Comparison of ENCODE assay signal across 8 cellular contexts in genomic region chr21:37369307-37369854, GRCh38. TPM values are rescaled to one million over a fixed set of nuclear protein-coding genes. Genes with fewer than 3 reads are reported as not detected.
A peak's percentile ranks its signal among the peaks of the same experiment; 100 is the strongest.
DNase-seq lines count a peak whose midpoint lies in the region; ATAC-seq, FAIRE-seq and TF ChIP-seq lines count a peak whose summit lies in the region.

No MANE protein-coding gene starts in this region.

- H2AFZ ChIP-seq in HepG2 (ENCODE audit: low read length), result no peak overlapping the region
- H2AFZ ChIP-seq in GM12878 (ENCODE audit: control insufficient read depth, low read depth, low read length), result no peak overlapping the region

- ATAC-seq in HepG2 (no peak), right lobe of liver (no peak), GM12878 (no peak), aorta (ENCODE audit: low FRiP score) (no peak)

- in situ Hi-C loops in HepG2 (cut with HindIII; ENCODE audit: extremely low pct_ligation_motif_present, low pct_unique_long_range_greater_than_20kb), result loop anchor here (5.0 kb wide), 1 partner anchor 102 kb away; the partner anchor contains the start of gene VPS26C
- in situ Hi-C loops in GM12878 (cut with MboI), result no loop called here

- CTCF ChIA-PET in HepG2 (lab: Yijun Ruan, JAX; ENCODE audit: low intra/inter-chr PET ratio, low total read pairs) (no interaction called here), GM12878 (lab: Yijun Ruan, JAX) (interaction anchor here (0.7 to 1.9 kb wide), 9 partner anchors 11 to 203 kb away, joined by 3 to 7 read pairs (median 4); no protein-coding TSS in a partner anchor)

- RAD21 ChIA-PET in GM12878 (lab: Charles Lee; ENCODE audit: unreplicated experiment), result interaction anchor here (0.9 to 3.3 kb wide), 7 partner anchors 14 to 194 kb away, joined by 3 to 17 read pairs (median 7); partner anchors contain the start of gene VPS26C

- H3K4me2 ChIP-seq in HepG2 (ENCODE audit: low read depth, low read length) (peak overlapping the region; percentile 93), GM12878 (ENCODE audit: control insufficient read depth, insufficient read depth) (peak overlapping the region; percentile 92)

- TF ChIP-seq RAD21 in HepG2 (CRISPR knock-in tag; IDR thresholded peaks at IDR 0.05) (no peak), GM12878 (IDR thresholded peaks at IDR 0.05; ENCODE audit: insufficient read depth, low read depth, low read length) (no peak)

- WGBS in HepG2 (ENCODE audit: low lambda C conversion rate), result 37% methylated on average over 3 of the region's 3 CpGs
- WGBS in right lobe of liver (ENCODE audit: insufficient coverage, low coverage, low lambda C conversion rate, missing lambda C conversion rate), result 16% methylated on average over 3 of the region's 3 CpGs
- 17% methylated on average over 3 of the region's 3 CpGs for WGBS in GM12878 (ENCODE audit: insufficient coverage, insufficient replicate concordance, low lambda C conversion rate, missing lambda C conversion rate)
- 60 to 100% methylated on average over 1 of the region's 3 CpGs for WGBS in mesodermal cell (ENCODE audit: insufficient coverage in 2 of 2), 2 experiments
- 33 to 41% methylated on average over 3 of the region's 3 CpGs for WGBS in aorta, 2 donors

- H3K36me3 ChIP-seq in HepG2 (replicated peaks in 1 of 2; ENCODE audit: control insufficient read depth in 1 of 2, insufficient read depth in 2 of 2, low read length in 2 of 2) (no peaks in the 10 kb centered on the region), right lobe of liver (no peaks in the 10 kb centered on the region), GM12878 (ENCODE audit: control insufficient read depth in 2 of 2, insufficient read depth in 2 of 2, low read length in 1 of 2) (no peaks in the 10 kb centered on the region; a peak in 1 of 4 replicates), mesodermal cell (ENCODE audit: control insufficient read depth, insufficient read depth, low read length) (no peaks in the 10 kb centered on the region), aorta (ENCODE audit: control insufficient read depth in 1 of 2, insufficient read depth in 2 of 2, low read length in 1 of 2) (no peaks in the 10 kb centered on the region)

- H3K4me3 ChIP-seq in HepG2 (replicated peaks in 1 of 3; ENCODE audit: insufficient read depth in 1 of 3, low read depth in 2 of 3, low read length in 3 of 3), result peak overlapping the region; percentile 37 to 92 (median 78); a peak in 5 of 6 replicates
- H3K4me3 ChIP-seq in right lobe of liver, result peak overlapping the region in 1 of 3 donors; percentile 90
- H3K4me3 ChIP-seq in GM12878, result peak overlapping the region; percentile 89
- H3K4me3 ChIP-seq in mesodermal cell (ENCODE audit: extremely low read depth, insufficient read depth, low read length, poor library complexity, severe bottlenecking), result peak overlapping the region; percentile 95
- peak overlapping the region; percentile 39 to 48 for H3K4me3 ChIP-seq in aorta (ENCODE audit: low read length in 2 of 2)

- no peak for TF ChIP-seq EP300 in HepG2 (IDR thresholded peaks at IDR 0.05; ENCODE audit: low read depth in 2 of 2, low read length in 2 of 2)
- no peak for TF ChIP-seq EP300 in HepG2 (CRISPR knock-in tag; IDR thresholded peaks at IDR 0.05; ENCODE audit: borderline replicate concordance)
- no peak for TF ChIP-seq EP300 in GM12878 (IDR thresholded peaks at IDR 0.05; ENCODE audit: borderline replicate concordance in 1 of 2, control insufficient read depth in 1 of 2, low read depth in 2 of 2, low read length in 2 of 2)

- TF ChIP-seq POLR2A in HepG2 (IDR thresholded peaks at IDR 0.05; ENCODE audit: insufficient read depth in 1 of 2, low read depth in 2 of 2, low read length in 2 of 2) (no peak), right lobe of liver (IDR thresholded peaks at IDR 0.05) (no peak), GM12878 (IDR thresholded peaks at IDR 0.05; ENCODE audit: low read depth, low read length) (no peak)

- H3K27ac ChIP-seq in HepG2 (ENCODE audit: extremely low read length, insufficient read depth, low read length) (no peak overlapping the region), right lobe of liver (peak overlapping the region in 1 of 3 donors; percentile 100), GM12878 (ENCODE audit: control insufficient read depth, insufficient read depth) (peak overlapping the region; percentile 97), mesodermal cell (ENCODE audit: low read depth, low read length, severe bottlenecking) (no peak overlapping the region), aorta (ENCODE audit: low read depth in 1 of 2, low read length in 2 of 2) (no peak overlapping the region)

- H3K79me2 ChIP-seq in HepG2 (ENCODE audit: insufficient read depth, low read length) (peaks cover 78% of the 10 kb centered on the region), GM12878 (ENCODE audit: control insufficient read depth, insufficient read depth, low read length) (peaks cover 84% of the 10 kb centered on the region)

- SMC1A ChIA-PET in GM12878 (lab: Charles Lee; ENCODE audit: uncharacterized antibody, unreplicated experiment), result interaction anchor here (0.6 to 7.9 kb wide), 12 partner anchors 9 to 111 kb away, joined by 3 to 62 read pairs (median 5); partner anchors contain the start of gene VPS26C

- no peaks in the 10 kb centered on the region; a peak in 1 of 5 replicates for H3K27me3 ChIP-seq in HepG2 (ENCODE audit: control insufficient read depth in 1 of 2, insufficient read depth in 2 of 2, low read length in 2 of 2)
- no peaks in the 10 kb centered on the region for H3K27me3 ChIP-seq in right lobe of liver
- H3K27me3 ChIP-seq in GM12878 (replicated peaks in 1 of 2; ENCODE audit: control insufficient read depth in 2 of 2, insufficient read depth in 2 of 2, low read length in 1 of 2), result no peaks in the 10 kb centered on the region
- no peaks in the 10 kb centered on the region for H3K27me3 ChIP-seq in aorta (ENCODE audit: control insufficient read depth in 1 of 2, insufficient read depth in 2 of 2, low read length in 1 of 2)

- H4K20me1 ChIP-seq in HepG2 (ENCODE audit: insufficient read depth, low read length), result peaks cover 64% of the 10 kb centered on the region
- H4K20me1 ChIP-seq in GM12878 (ENCODE audit: control insufficient read depth, insufficient read depth), result peaks cover 6% of the 10 kb centered on the region

- BruUV-seq in HepG2 (replicated peaks; lab: Mats Ljungman, UMichigan) (TSS peak; percentile 26), GM12878 (replicated peaks; lab: Mats Ljungman, UMichigan) (TSS peak; percentile 30)

- H3K9me3 ChIP-seq in HepG2 (ENCODE audit: low read length) (no peaks in the 10 kb centered on the region), right lobe of liver (no peaks in the 10 kb centered on the region), GM12878 (replicated peaks; ENCODE audit: control insufficient read depth, insufficient read depth, low read length) (no peaks in the 10 kb centered on the region), mesodermal cell (ENCODE audit: control insufficient read depth, low read length) (no peaks in the 10 kb centered on the region), aorta (ENCODE audit: control insufficient read depth, low read length) (no peaks in the 10 kb centered on the region)

- intact Hi-C loops in HepG2 (cut with micrococcal nuclease; ENCODE audit: unreplicated experiment), result loop anchor here (5.0 kb wide), 2 partner anchors 147 to 217 kb away; no protein-coding TSS in a partner anchor
- intact Hi-C loops in right lobe of liver (cut with DNase I), result loop anchor here in 1 of 2 donors (10.0 kb wide), 1 partner anchor 105 kb away; the partner anchor contains the start of gene VPS26C
- intact Hi-C loops in GM12878 (cut with micrococcal nuclease; ENCODE audit: unreplicated experiment), result loop anchor here (2.0 to 10.0 kb wide), 2 partner anchors 111 to 385 kb away; no protein-coding TSS in a partner anchor
- intact Hi-C loops in aorta (cut with DNase I), result loop anchor here (5.0 kb wide), 3 partner anchors 147 to 297 kb away; partner anchors contain the start of genes PIGP (in 1 of the 2) and TTC3 (in 1 of the 2)

- TF ChIP-seq CTCF in HepG2 (CRISPR knock-in tag; IDR thresholded peaks at IDR 0.05) (no peak), right lobe of liver (IDR thresholded peaks at IDR 0.05) (no peak), GM12878 (IDR thresholded peaks at IDR 0.05 in 2 of 3, conservative IDR thresholded peaks at IDR 0.05 in 1 of 3; ENCODE audit: control insufficient read depth in 2 of 3, extremely low read depth in 1 of 3, insufficient read depth in 1 of 3, low read depth in 3 of 3, low read length in 3 of 3) (no peak)

- DNase-seq in HepG2 (ENCODE audit: low spot score) (no peak), right lobe of liver (no peak), GM12878 (ENCODE audit: low read depth, low spot score) (no peak), aorta (no peak), DMS114 treated with DMSO at 0.1 percent for 48 hours (lab: John Stamatoyannopoulos, UW; ENCODE audit: unreplicated experiment) (no peak), NCI-H1092 (lab: John Stamatoyannopoulos, UW) (no peak), inferior parietal cortex (ENCODE audit: extremely low spot score) (no peak)

- no peak for FAIRE-seq in HepG2 (lab: Jason Lieb, UNC)
- no peak for FAIRE-seq in GM12878 (lab: Jason Lieb, UNC)

- POLR2A ChIA-PET in HepG2 (lab: Yijun Ruan, JAX), result no interaction called here
- POLR2A ChIA-PET in GM12878 (lab: Charles Lee), result interaction anchor here (0.5 to 2.5 kb wide), 10 partner anchors 12 to 303 kb away, joined by 3 to 9 read pairs (median 4); partner anchors contain the start of gene VPS26C

- H3K9ac ChIP-seq in HepG2 (ENCODE audit: insufficient read depth, low read depth, low read length) (peak overlapping the region; percentile 100), GM12878 (ENCODE audit: control insufficient read depth, insufficient read depth, low read length) (peak overlapping the region; percentile 98)

- H3K4me1 ChIP-seq in HepG2 (ENCODE audit: insufficient read depth, low read length) (peaks cover 57% of the 10 kb centered on the region), right lobe of liver (peaks cover 0 to 53% (median 12%) of the 10 kb centered on the region in 4 donors), GM12878 (ENCODE audit: control insufficient read depth, insufficient read depth, low read length) (peaks cover 17% of the 10 kb centered on the region; the same call in 1 of the 2 replicates), mesodermal cell (ENCODE audit: control insufficient read depth, insufficient read depth, low read length, poor library complexity, severe bottlenecking) (peaks cover 18% of the 10 kb centered on the region), aorta (ENCODE audit: control insufficient read depth in 1 of 2, insufficient read depth in 2 of 2, low read length in 2 of 2) (peaks cover 2 to 6% of the 10 kb centered on the region in 2 donors)

RNA-seq across cellular contexts. Expression of gene DYRK1A, which starts 2.8 kb away (rescaled TPM):
- total RNA-seq in HepG2 (2016; rRNA removed; fragmentation: Illumina TruSeq; extraction: Trizol), result 32.7 and 34.2 TPM in 2 replicates
- total RNA-seq in HepG2 (2016; cell fraction: cytosol; rRNA removed; fragmentation: Illumina TruSeq; extraction: Trizol; ENCODE audit: low read depth), result 19.1 and 19.6 TPM in 2 replicates
- 30.4 and 33.9 TPM in 2 replicates for total RNA-seq in HepG2 (2016; cell fraction: insoluble cytoplasmic fraction; rRNA removed; fragmentation: Illumina TruSeq; extraction: Trizol)
- total RNA-seq in HepG2 (2016; cell fraction: membrane; rRNA removed; fragmentation: Illumina TruSeq; extraction: Trizol), result 15.6 and 16.1 TPM in 2 replicates
- 54.9 and 62.8 TPM in 2 replicates for total RNA-seq in HepG2 (2016; cell fraction: nucleus; rRNA removed; fragmentation: Illumina TruSeq; extraction: Trizol)
- 24.6 and 28.2 TPM in 2 replicates for polyA plus RNA-seq in HepG2 (2011; rRNA removed)
- polyA plus RNA-seq in HepG2 (2011; cell fraction: cytosol; rRNA removed), result 14.9 and 16.4 TPM in 2 replicates
- 31.7 and 39.9 TPM in 2 replicates for polyA plus RNA-seq in HepG2 (2011; cell fraction: nucleus; rRNA removed)
- polyA plus RNA-seq in HepG2 (2012), result 10.1 and 12.5 TPM in 2 replicates
- 0.50 and 0.67 TPM in 2 replicates for polyA plus RNA-seq in HepG2 (2016; cell fraction: cytosol; fragmentation: Illumina TruSeq; extraction: Trizol; ENCODE audit: low read depth)
- polyA plus RNA-seq in HepG2 (2016; cell fraction: insoluble cytoplasmic fraction; fragmentation: Illumina TruSeq; extraction: Trizol; ENCODE audit: low read depth), result 16.1 and 18.0 TPM in 2 replicates
- 2.9 and 3.0 TPM in 2 replicates for polyA plus RNA-seq in HepG2 (2016; cell fraction: membrane; fragmentation: Illumina TruSeq; extraction: Trizol; ENCODE audit: low read depth)
- polyA plus RNA-seq in HepG2 (2016; cell fraction: nucleus; fragmentation: Illumina TruSeq; extraction: Trizol; ENCODE audit: insufficient read depth, low read depth), result 25.5 and 28.0 TPM in 2 replicates
- polyA minus RNA-seq in HepG2 (2011; rRNA and poly(A)+ RNA removed; ENCODE audit: low replicate concordance), result 128 and 208 TPM in 2 replicates
- 25.3 and 30.3 TPM in 2 replicates for polyA minus RNA-seq in HepG2 (2011; cell fraction: cytosol; rRNA and poly(A)+ RNA removed)
- polyA minus RNA-seq in HepG2 (2011; cell fraction: nucleus; rRNA and poly(A)+ RNA removed), result 132 and 133 TPM in 2 replicates
- 10 to 100 TPM; 20.6 to 32.5 (median 25.7) TPM for total RNA-seq in right lobe of liver
- total RNA-seq in GM12878 (2013; cell fraction: nucleolus; rRNA removed), result 248 and 256 TPM in 2 replicates
- 43.0 and 46.4 TPM in 2 replicates for total RNA-seq in GM12878 (2014; rRNA removed)
- 45.1 and 47.3 TPM in 2 replicates for total RNA-seq in GM12878 (2014; rRNA removed; fragmentation: Illumina TruSeq; extraction: Trizol)
- 53.4 TPM in 2 replicates for total RNA-seq in GM12878 (2021)
- 23.1 TPM for polyA plus RNA-seq in GM12878 (2011; ENCODE audit: low read depth)
- 49.9 and 68.6 TPM in 2 replicates for polyA plus RNA-seq in GM12878 (2011; rRNA removed)
- 49.4 and 59.7 TPM in 2 replicates for polyA plus RNA-seq in GM12878 (2011; cell fraction: cytosol; rRNA removed)
- 105 and 126 TPM in 2 replicates for polyA plus RNA-seq in GM12878 (2011; cell fraction: nucleus; rRNA removed)
- polyA plus RNA-seq in GM12878 (2012), result 23.5 and 24.4 TPM in 2 replicates
- polyA plus RNA-seq in GM12878 (2014; fragmentation: Illumina TruSeq; extraction: Trizol), result 30.5 and 31.9 TPM in 2 replicates
- polyA plus RNA-seq in GM12878 (2014; fragmentation: Nextera tagmentation; extraction: Ambion mirVana), result 1 to 10 TPM; 4.8 to 9.1 TPM
- 27.1 and 29.4 TPM in 2 replicates for polyA plus RNA-seq in GM12878 (2014; rRNA removed)
- polyA plus RNA-seq in GM12878 (2016; fragmentation: Nextera tagmentation; extraction: Ambion mirVana), result 1 to 10 TPM; 2.4 to 3.0 TPM
- polyA minus RNA-seq in GM12878 (2011; rRNA and poly(A)+ RNA removed), result 188 and 274 TPM in 2 replicates
- 49.1 and 50.9 TPM in 2 replicates for polyA minus RNA-seq in GM12878 (2011; cell fraction: cytosol; rRNA and poly(A)+ RNA removed)
- 120 and 170 TPM in 2 replicates for polyA minus RNA-seq in GM12878 (2011; cell fraction: nucleus; rRNA and poly(A)+ RNA removed)
- 26.4 TPM for polyA plus RNA-seq in mesodermal cell (2013, experiment 1 of 2)
- 25.2 TPM for polyA plus RNA-seq in mesodermal cell (2013, experiment 2 of 2)
- total RNA-seq in aorta, result 10 to 100 TPM; 70.0 to 76.6 TPM
- 10 to 100 TPM in 1 of 2 donors, 1 to 10 TPM in 1; 8.8 to 21.6 TPM for polyA plus RNA-seq in aorta

Comparison
In these comparisons a context has a peak if more than half of its experiments do, and no peak if none do; other contexts are left out.
1. Of the 75 proteins assayed by ChIP-seq in both HepG2 and GM12878: peak only in HepG2: ZBTB33; only in GM12878: none; in both: none; in neither: 74.